Comparison of ENCODE assay signal across 1 cellular context in the genomic region with DNA sequence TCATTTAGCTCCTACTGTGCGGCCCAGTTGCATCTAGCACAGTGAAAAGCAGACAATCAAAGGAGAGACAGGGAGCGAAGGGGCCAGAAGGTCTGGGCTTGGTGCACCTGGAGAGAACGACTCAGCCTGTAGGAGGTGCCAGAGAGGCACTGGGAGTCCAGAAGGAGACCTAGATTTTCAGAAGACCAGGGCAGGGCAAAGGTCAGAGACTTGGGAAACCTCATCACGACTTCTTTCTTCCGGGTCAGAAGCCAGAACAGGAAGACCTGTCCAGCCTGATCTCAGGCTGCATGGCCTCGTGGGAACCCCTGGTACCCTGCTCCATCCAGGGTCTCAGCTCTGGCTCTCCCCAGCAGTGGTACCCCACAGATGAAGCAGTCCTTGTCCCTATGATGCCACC.
TF ChIP-seq lines count a peak whose summit lies in the region.

No MANE protein-coding gene starts in this region.

TF ChIP-seq in HCT116, 20 proteins besides CTCF, POLR2A, EP300 and RAD21 (continued from another document):
- TF ChIP-seq CBX3 (IDR thresholded peaks at IDR 0.05; ENCODE audit: low read depth) (no peak), POLR2AphosphoS5 (IDR thresholded peaks at IDR 0.05; ENCODE audit: low read depth, low read length) (no peak)
TF ChIP-seq in HCT116: peak in this region for 0.
